ENCODE assay signal across 22 cellular contexts in the genomic region with DNA sequence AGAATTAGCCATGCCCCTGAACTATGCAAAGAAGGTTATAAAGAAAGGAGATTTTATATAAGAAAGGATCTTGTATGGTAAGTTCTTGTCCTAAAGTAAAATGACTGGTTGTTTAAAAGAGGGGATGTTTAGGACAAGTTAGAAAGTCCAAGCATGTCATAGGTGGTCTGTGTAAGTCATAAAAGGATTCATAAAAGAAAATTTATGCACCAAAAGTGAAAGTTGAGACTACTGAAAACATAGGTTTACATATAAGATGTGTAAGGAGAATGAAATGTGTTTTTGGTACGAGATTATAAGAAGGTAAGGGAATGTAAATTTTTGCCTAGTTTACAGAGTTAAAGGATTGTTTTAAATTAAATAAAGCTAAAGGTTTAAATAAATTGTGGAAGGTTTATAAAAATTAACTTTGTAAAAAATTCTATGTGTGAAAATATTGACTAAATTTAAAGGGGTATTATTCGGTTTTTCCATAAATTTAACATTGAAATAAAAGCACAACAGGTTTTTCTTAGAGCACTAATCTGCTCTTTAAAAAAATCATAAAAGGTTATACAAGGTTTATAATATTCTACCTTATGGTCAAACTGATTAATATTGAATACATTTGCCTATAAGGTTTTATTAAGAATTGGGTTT.
DNase-seq lines count a peak whose midpoint lies in the region; ATAC-seq, FAIRE-seq and TF ChIP-seq lines count a peak whose summit lies in the region.
"Had no signal": no experiment of that assay in that cellular context is flagged by ENCODE, and none has a peak within 500 bp of the region (broad histone marks: within the 10 kb centered on the region; RNA-seq: fewer than 3 reads in every experiment).

No MANE protein-coding gene starts in this region.

- DNase-seq in NCI-H748 (lab: John Stamatoyannopoulos, UW; ENCODE audit: unreplicated experiment): peak; percentile 29
- no peak for DNase-seq in NCI-H748 treated with DMSO at 0.1 percent for 48 hours (lab: John Stamatoyannopoulos, UW)
- DNase-seq in KBM-7: peak; percentile 40
- no peak for DNase-seq in pancreas
- DNase-seq in brain microvascular endothelial cell: no peak
- no peak for DNase-seq in hepatic stellate cell (ENCODE audit: low spot score)
- DNase-seq in UCSD-AML1 (lab: John Stamatoyannopoulos, UW; ENCODE audit: unreplicated experiment): no peak
- DNase-seq: CD4-positive, alpha-beta memory T cell; effector CD8-positive, alpha-beta T cell; esophagus squamous epithelium; glutamatergic neuron; GM23248; lower lobe of right lung; NCI-H1694; NCI-H510A; occipital lobe; retina; SHP77; T-cell had no signal

- H3K4me3 ChIP-seq in pancreas (no peak overlapping the region), brain microvascular endothelial cell (ENCODE audit: low read depth, low read length) (no peak overlapping the region)
- H3K4me3 ChIP-seq: esophagus squamous epithelium, GM23248, lower lobe of right lung, thoracic aorta had no signal

- H3K36me3 ChIP-seq in pancreas: no peaks in the 10 kb centered on the region
- no peaks in the 10 kb centered on the region for H3K36me3 ChIP-seq in brain microvascular endothelial cell (replicated peaks)
- H3K36me3 ChIP-seq: esophagus squamous epithelium, lower lobe of right lung, thoracic aorta had no signal

- H3K9me3 ChIP-seq in pancreas: no peaks in the 10 kb centered on the region
- H3K9me3 ChIP-seq: esophagus squamous epithelium, lower lobe of right lung, thoracic aorta had no signal

- intact Hi-C loops in pancreas (cut with DNase I): no loop called here

- in situ Hi-C loops in KBM-7 (cut with MboI; ENCODE audit: low pct_unique_long_range_greater_than_20kb, low sequenced_read_pairs) (no loop called here), brain microvascular endothelial cell (cut with HindIII; ENCODE audit: low pct_ligation_motif_present, low sequenced_read_pairs) (no loop called here)

- WGBS in pancreas, 2 donors: 44 to 56% methylated on average over 2 of the region's 2 CpGs

- H3K27ac ChIP-seq in pancreas (no peak overlapping the region), brain microvascular endothelial cell (no peak overlapping the region)
- H3K27ac ChIP-seq: esophagus squamous epithelium, GM23248, lower lobe of right lung had no signal

- FAIRE-seq in TTC549 (lab: Jason Lieb, UNC) (peak; percentile 79), pancreas (lab: Jason Lieb, UNC) (peak; percentile 84)
- FAIRE-seq: HTR-8/SVneo had no signal

- no peak for ATAC-seq in pancreas
- ATAC-seq: lower lobe of right lung, T-cell had no signal

- no peaks in the 10 kb centered on the region for H3K4me1 ChIP-seq in pancreas

- H3K27me3 ChIP-seq in pancreas (no peaks in the 10 kb centered on the region), brain microvascular endothelial cell (replicated peaks) (no peaks in the 10 kb centered on the region)

- TF ChIP-seq CTCF in pancreas (IDR thresholded peaks at IDR 0.05): no peak
- no peak for TF ChIP-seq CTCF in brain microvascular endothelial cell (IDR thresholded peaks at IDR 0.05; ENCODE audit: low read depth, low read length, missing control alignments)

Comparison
In these comparisons a context has a peak if more than half of its experiments do, and no peak if none do; other contexts are left out.
1. DNase-seq: peak in NCI-H748 (single experiment) and KBM-7 (single experiment); none in NCI-H748 treated with DMSO at 0.1 percent for 48 hours (single experiment), pancreas (0 of 6), brain microvascular endothelial cell (single experiment), hepatic stellate cell (single experiment) and UCSD-AML1 (single experiment).